Comparison of ENCODE assay signal across 9 cellular contexts in the genomic region with DNA sequence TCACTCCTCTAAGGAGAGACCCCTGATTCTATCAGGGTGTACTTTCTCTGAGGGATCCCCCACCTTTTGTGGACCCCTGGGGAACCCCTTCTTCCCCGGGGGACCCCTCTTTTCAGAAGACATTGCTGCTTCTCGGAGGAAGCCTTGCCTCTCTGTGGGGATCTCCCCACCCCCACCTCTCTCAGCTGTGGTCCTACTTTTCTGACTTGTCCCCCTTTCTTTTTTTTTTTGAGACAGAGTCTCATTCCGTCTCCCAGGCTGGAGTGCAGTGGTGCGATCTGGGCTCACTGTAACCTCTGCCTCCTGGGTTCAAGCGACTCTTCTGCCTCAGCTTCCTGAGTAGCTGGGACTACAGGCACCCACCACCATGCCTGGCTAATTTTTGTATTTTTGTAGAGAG. TPM values are rescaled to one million over a fixed set of nuclear protein-coding genes. Genes with fewer than 3 reads are reported as not detected.
A peak's percentile ranks its signal among the peaks of the same experiment; 100 is the strongest.
DNase-seq lines count a peak whose midpoint lies in the region; ATAC-seq and TF ChIP-seq lines count a peak whose summit lies in the region.
"Had no signal": no experiment of that assay in that cellular context is flagged by ENCODE, and none has a peak within 500 bp of the region (broad histone marks: within the 10 kb centered on the region; RNA-seq: fewer than 3 reads in every experiment).

No MANE protein-coding gene starts in this region.

- DNase-seq in cardiac muscle cell (ENCODE audit: low read depth in 1 of 2, low spot score in 1 of 2) (no peak), Right ventricle myocardium inferior (ENCODE audit: missing footprints) (no peak), adipocyte (ENCODE audit: low read depth) (no peak), memory B cell (ENCODE audit: low spot score in 2 of 2) (no peak), transverse colon (no peak), GM19240 (ENCODE audit: insufficient read length, low spot score) (no peak), left lobe of liver (ENCODE audit: low spot score) (no peak), cortex of kidney (lab: John Stamatoyannopoulos, UW) (no peak)
- DNase-seq: NCI-H2171 treated with DMSO at 0.1 percent for 48 hours had no signal

- H3K9me3 ChIP-seq in cardiac muscle cell (ENCODE audit: low read depth): no peaks in the 10 kb centered on the region
- no peaks in the 10 kb centered on the region for H3K9me3 ChIP-seq in adipocyte (ENCODE audit: control insufficient read depth, low read length)
- no peaks in the 10 kb centered on the region for H3K9me3 ChIP-seq in transverse colon

- H3K9me3 Mint-ChIP-seq in memory B cell: no peaks in the 10 kb centered on the region

- peaks cover 2% of the 10 kb centered on the region for H3K36me3 Mint-ChIP-seq in memory B cell

- H3K27ac ChIP-seq in cardiac muscle cell: no peak overlapping the region
- H3K27ac ChIP-seq in transverse colon: peak overlapping the region in 2 of 4 donors; percentile 94 to 96

- peak overlapping the region; percentile 94 for H3K4me3 Mint-ChIP-seq in memory B cell

- peak overlapping the region; percentile 75 for H3K4me3 ChIP-seq in cardiac muscle cell
- H3K4me3 ChIP-seq in adipocyte (ENCODE audit: low read length): peak overlapping the region; percentile 92
- H3K4me3 ChIP-seq in transverse colon: peak overlapping the region in 3 of 4 donors; percentile 81 to 99 (median 97)

- no peak for TF ChIP-seq CTCF in cardiac muscle cell (IDR thresholded peaks at IDR 0.05; ENCODE audit: low read depth, low read length)
- no peak for TF ChIP-seq CTCF in transverse colon (IDR thresholded peaks at IDR 0.05)

- in situ Hi-C loops in transverse colon (cut with MboI; ENCODE audit: low pct_ligation_motif_present in 1 of 4, low pct_unique_long_range_greater_than_20kb in 1 of 4, low sequenced_read_pairs in 3 of 4): no loop called here

- H3K4me1 ChIP-seq in cardiac muscle cell (ENCODE audit: low read depth): peaks cover 20% of the 10 kb centered on the region
- peaks cover 30% of the 10 kb centered on the region for H3K4me1 ChIP-seq in adipocyte (ENCODE audit: control insufficient read depth, insufficient read depth, low read length)
- peaks cover 12 to 73% (median 44%) of the 10 kb centered on the region in 4 donors for H3K4me1 ChIP-seq in transverse colon

- 65% methylated on average over 5 of the region's 5 CpGs; no CpG with 5 or more reads in 1 of the 2 donors for WGBS in transverse colon (ENCODE audit: low coverage in 1 of 2), 2 donors

- no peak for TF ChIP-seq POLR2A in transverse colon (IDR thresholded peaks at IDR 0.05)

- H3K36me3 ChIP-seq in cardiac muscle cell (no peaks in the 10 kb centered on the region), adipocyte (ENCODE audit: control insufficient read depth, insufficient read depth, low read length, severe bottlenecking) (no peaks in the 10 kb centered on the region), transverse colon (no peaks in the 10 kb centered on the region)

- ATAC-seq in Right ventricle myocardium inferior (no peak), memory B cell (ENCODE audit: low read depth) (no peak), left lobe of liver (no peak)

- intact Hi-C loops in Right ventricle myocardium inferior (cut with DNase I) (no loop called here), transverse colon (cut with DNase I; ENCODE audit: low total_unique reads) (no loop called here)

- H3K4me1 Mint-ChIP-seq in memory B cell: peaks cover 37% of the 10 kb centered on the region

- peak overlapping the region; percentile 94 for H3K9ac ChIP-seq in adipocyte (ENCODE audit: low read length)

- H3K27ac Mint-ChIP-seq in memory B cell: peak overlapping the region; percentile 94

- TF ChIP-seq EP300 in transverse colon (IDR thresholded peaks at IDR 0.05; ENCODE audit: low read depth): no peak

- H3K27me3 ChIP-seq in cardiac muscle cell: no peaks in the 10 kb centered on the region
- H3K27me3 ChIP-seq in adipocyte (replicated peaks; ENCODE audit: control insufficient read depth, insufficient read depth, low read length): no peaks in the 10 kb centered on the region
- no peaks in the 10 kb centered on the region for H3K27me3 ChIP-seq in transverse colon

- H3K27me3 Mint-ChIP-seq in memory B cell: no peaks in the 10 kb centered on the region

RNA-seq across cellular contexts. Expression of gene GATAD2A, which starts 18.4 kb away (rescaled TPM):
- 72.9 and 98.3 TPM in 2 replicates for total RNA-seq in cardiac muscle cell
- polyA plus RNA-seq in cardiac muscle cell: 32.3 and 39.4 TPM in 2 replicates
- total RNA-seq in Right ventricle myocardium inferior: 25.9 TPM
- 100 to 1,000 TPM in 1 of 4 donors, 10 to 100 TPM in 3; 45.6 to 102 (median 65.7) TPM for total RNA-seq in transverse colon
- 36.1 TPM for total RNA-seq in left lobe of liver
